Comparison of ENCODE assay signal across 29 cellular contexts in the genomic region with DNA sequence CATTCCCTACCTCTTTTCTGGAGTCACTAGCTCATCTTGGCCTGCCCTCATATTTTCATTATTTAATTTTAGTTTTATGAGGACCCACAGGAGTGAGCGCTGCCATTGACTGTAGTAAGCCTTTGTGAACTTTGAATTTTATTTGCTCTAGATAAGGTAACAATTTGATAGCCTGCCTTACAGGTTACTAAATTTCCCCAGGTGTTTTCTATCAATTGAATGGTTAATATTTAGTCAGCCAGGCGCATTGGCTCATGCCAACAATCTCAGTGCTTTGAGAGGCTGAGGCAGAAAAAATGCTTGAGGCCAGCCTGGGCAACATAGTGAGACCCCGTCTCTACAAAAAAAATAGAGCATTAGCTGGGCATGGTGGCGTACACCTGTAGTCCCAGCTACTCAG. TPM values are rescaled to one million over a fixed set of nuclear protein-coding genes. Genes with fewer than 3 reads are reported as not detected.
"Had no signal": no experiment of that assay in that cellular context is flagged by ENCODE, and none has a peak within 500 bp of the region (broad histone marks: within the 10 kb centered on the region; RNA-seq: fewer than 3 reads in every experiment).

No MANE protein-coding gene starts in this region.

- H3K27ac ChIP-seq: ascending aorta, brain microvascular endothelial cell, esophagus squamous epithelium, gastroesophageal sphincter had no signal

- DNase-seq: activated CD4-positive, alpha-beta memory T cell treated with anti-CD3 and anti-CD28 coated beads, Interleukin-2, amount 10 ng/mL, durations not matched to agents 7 days and 5 days; activated CD4-positive, alpha-beta T cell treated with anti-CD3 and anti-CD28 coated beads for 1 hour; activated CD4-positive, alpha-beta T cell treated with anti-CD3 and anti-CD28 coated beads for 4 hours; activated CD4-positive, alpha-beta T cell treated with anti-CD3 and anti-CD28 coated beads, Interleukin-2, amount 10 ng/mL, durations not matched to agents 7 days and 5 days; activated CD4-positive, alpha-beta T cell treated with anti-CD3 and anti-CD28 coated beads, Interleukin-2, amount 50 U/mL, for 4 hours; activated CD8-positive, alpha-beta memory T cell treated with anti-CD3 and anti-CD28 coated beads, Interleukin-2, amount 50 U/mL, for 48 hours; activated gamma-delta T cell; activated naive CD4-positive, alpha-beta T cell; activated naive CD4-positive, alpha-beta T cell treated with anti-CD3 and anti-CD28 coated beads, Interleukin-2, amount 10 ng/mL, durations not matched to agents 7 days and 5 days; activated naive CD8-positive, alpha-beta T cell treated with anti-CD3 and anti-CD28 coated beads, Interleukin-2, amount 10 ng/mL, durations not matched to agents 7 days and 5 days; activated T-cell treated with anti-CD3 and anti-CD28 coated beads for 4 hours; activated T-cell treated with anti-CD3 and anti-CD28 coated beads, Interleukin-2, amount 50 U/mL, for 24 hours; activated T-cell treated with anti-CD3 and anti-CD28 coated beads, Interleukin-2, amount 50 U/mL, for 72 hours; brain microvascular endothelial cell; cortex of kidney; dermis blood vessel endothelial cell; effector CD4-positive, alpha-beta T cell; effector memory CD8-positive, alpha-beta T cell; esophagus squamous epithelium; foreskin melanocyte; T-helper 2 cell had no signal

- H3K27me3 ChIP-seq: ascending aorta, brain microvascular endothelial cell, esophagus squamous epithelium had no signal

- H3K4me1 ChIP-seq: ascending aorta, esophagus squamous epithelium, gastroesophageal sphincter had no signal

- H3K9me3 ChIP-seq: ascending aorta, esophagus squamous epithelium, gastroesophageal sphincter had no signal

- H3K4me3 ChIP-seq: ascending aorta, esophagus squamous epithelium, gastroesophageal sphincter had no signal

- ATAC-seq: activated naive CD4-positive, alpha-beta T cell treated with anti-CD3 and anti-CD28 coated beads, Interleukin-2, amount 50 U/mL, for 72 hours; activated T-cell treated with anti-CD3 and anti-CD28 coated beads, Interleukin-2, amount 50 U/mL, for 72 hours; effector memory CD8-positive, alpha-beta T cell; gastroesophageal sphincter; WTC11 had no signal

- H3K36me3 ChIP-seq: ascending aorta, brain microvascular endothelial cell, esophagus squamous epithelium, gastroesophageal sphincter had no signal

RNA-seq across cellular contexts. Expression of gene DAW1, which starts 50.2 kb away (rescaled TPM):
- total RNA-seq: activated CD4-positive, alpha-beta memory T cell treated with anti-CD3 and anti-CD28 coated beads, Interleukin-2, amount 10 ng/mL, durations not matched to agents 7 days and 5 days; activated CD4-positive, alpha-beta T cell treated with anti-CD3 and anti-CD28 coated beads, Interleukin-2, amount 10 ng/mL, durations not matched to agents 7 days and 5 days; activated naive CD4-positive, alpha-beta T cell treated with anti-CD3 and anti-CD28 coated beads, Interleukin-2, amount 50 U/mL, for 72 hours; activated naive CD8-positive, alpha-beta T cell treated with anti-CD3 and anti-CD28 coated beads, Interleukin-2, amount 10 ng/mL, durations not matched to agents 7 days and 5 days; activated T-cell treated with anti-CD3 and anti-CD28 coated beads, Interleukin-2, amount 50 U/mL, for 72 hours; ascending aorta; cardiac septum; dermis blood vessel endothelial cell; fibroblast of lung; fibroblast of villous mesenchyme; gastroesophageal sphincter; T-helper 1 cell treated with Interleukin-12 subunit alpha and Interleukin-12 subunit beta and Interleukin-4 antibody, amounts not matched to agents 30 ng/mL and 1 ng/mL, for 36 hours had no signal
